In the genomic region with DNA sequence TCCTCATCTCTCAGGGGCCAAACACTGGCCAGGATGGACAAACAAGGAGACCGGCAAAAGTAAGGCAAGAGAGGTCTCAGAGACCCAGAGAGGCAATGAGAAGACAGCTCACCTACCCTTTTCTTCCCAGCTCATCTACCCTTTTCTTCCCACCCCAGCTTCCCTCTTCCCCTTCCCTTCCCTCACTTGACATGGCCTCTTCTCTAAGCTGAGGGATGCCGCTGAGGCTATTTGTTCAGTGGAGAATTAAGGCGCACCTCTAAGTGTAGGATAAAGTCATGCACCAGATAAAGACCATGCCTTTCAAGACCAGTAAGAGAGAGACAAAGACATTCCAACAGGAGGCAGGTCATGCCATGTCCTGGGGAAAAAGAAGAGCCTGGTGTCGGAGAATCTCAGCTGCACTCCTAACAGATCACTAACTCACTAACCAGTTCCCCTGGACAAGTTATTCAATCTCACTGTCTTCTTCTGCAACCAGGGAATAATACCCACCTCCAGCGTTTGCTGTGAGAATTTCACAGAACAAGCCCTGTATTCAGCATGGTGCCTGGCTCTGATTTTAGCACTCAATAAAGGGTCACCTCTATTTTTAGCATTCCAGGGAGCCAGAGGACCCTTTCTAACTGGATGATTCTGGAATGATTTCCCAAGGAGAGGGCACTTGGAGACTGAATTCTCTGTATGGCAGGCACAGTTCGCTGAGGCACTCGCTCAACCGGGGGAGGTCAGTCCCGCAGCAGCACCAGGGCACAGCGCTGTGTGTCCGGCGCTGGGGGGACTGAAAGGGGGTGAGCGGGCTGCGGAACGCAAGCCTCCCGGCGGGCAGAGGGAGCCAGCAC, we compare ENCODE assay signal across 8 cellular contexts. TPM values are rescaled to one million over a fixed set of nuclear protein-coding genes. Genes with fewer than 3 reads are reported as not detected.
DNase-seq lines count a peak whose midpoint lies in the region; ATAC-seq and TF ChIP-seq lines count a peak whose summit lies in the region.

No MANE protein-coding gene starts in this region.

- BruUV-seq in Caco-2 (replicated peaks; lab: Mats Ljungman, UMichigan) (TSS peak; percentile 10), Panc1 (replicated peaks; lab: Mats Ljungman, UMichigan) (no TSS peak)

- in situ Hi-C loops in Panc1 (cut with HindIII; ENCODE audit: low pct_unique_long_range_greater_than_20kb, low sequenced_read_pairs): no loop called here

- H3K4me2 ChIP-seq in osteoblast (ENCODE audit: insufficient read depth, low read length): peak overlapping the region; percentile 84

- peaks cover 6% of the 10 kb centered on the region for H4K20me1 ChIP-seq in osteoblast (ENCODE audit: insufficient read depth, low read length)

- H3K36me3 ChIP-seq in Caco-2 (ENCODE audit: control insufficient read depth, insufficient read depth, low read length) (no peaks in the 10 kb centered on the region; the same call in 1 of the 2 replicates), Panc1 (ENCODE audit: control insufficient read depth, insufficient read depth, low read length) (peaks cover 4% of the 10 kb centered on the region; the same call in 1 of the 2 replicates), osteoblast (ENCODE audit: insufficient read depth, low read length) (peaks cover 3% of the 10 kb centered on the region)

- peak overlapping the region; percentile 2 for H2AFZ ChIP-seq in osteoblast (ENCODE audit: low read length)

- peaks cover 14% of the 10 kb centered on the region for H3K4me1 Mint-ChIP-seq in Caco-2 (ENCODE audit: low read depth, unreplicated experiment)

- peaks cover 18% of the 10 kb centered on the region for H3K79me2 ChIP-seq in osteoblast (ENCODE audit: insufficient read depth, low read length)

- H3K4me3 Mint-ChIP-seq in Caco-2 (ENCODE audit: unreplicated experiment): no peak overlapping the region

- TF ChIP-seq CTCF in Caco-2 (IDR thresholded peaks at IDR 0.05; ENCODE audit: insufficient read depth in 1 of 2, low read depth in 1 of 2, low read length in 1 of 2, severe bottlenecking in 1 of 2, unreplicated experiment in 1 of 2): peak in 1 of 2 experiments; percentile 22
- no peak for TF ChIP-seq CTCF in Panc1 (IDR thresholded peaks at IDR 0.05)
- no peak for TF ChIP-seq CTCF in epithelial cell of proximal tubule (conservative IDR thresholded peaks at IDR 0.05; ENCODE audit: low read depth, low read length)
- no peak for TF ChIP-seq CTCF in osteoblast (IDR thresholded peaks at IDR 0.05; ENCODE audit: extremely low read depth, low read depth, low read length)

- intact Hi-C loops in Caco-2 (cut with micrococcal nuclease; ENCODE audit: unreplicated experiment) (loop anchor here (1.0 to 10.0 kb wide), 8 partner anchors 23 to 622 kb away; partner anchors contain the start of genes BABAM2, PPP1CB and RBKS), Panc1 (cut with micrococcal nuclease; ENCODE audit: unreplicated experiment) (loop anchor here (5.0 to 10.0 kb wide), 3 partner anchors 235 to 497 kb away; partner anchors contain the start of genes BABAM2 and RBKS)

- H3K9me3 ChIP-seq in Caco-2 (no peaks in the 10 kb centered on the region), Panc1 (ENCODE audit: control insufficient read depth, insufficient read depth, low read depth, low read length) (no peaks in the 10 kb centered on the region), osteoblast (ENCODE audit: low read depth, low read length) (no peaks in the 10 kb centered on the region)

- H3K4me3 ChIP-seq in Caco-2 (ENCODE audit: low read depth, low read length) (peak overlapping the region; percentile 69), Panc1 (ENCODE audit: low read depth in 2 of 2, low read length in 2 of 2) (peak overlapping the region; percentile 69 to 85), epithelial cell of proximal tubule (ENCODE audit: low read depth, low read length) (peak overlapping the region; percentile 77), osteoblast (ENCODE audit: insufficient read depth, low read length) (peak overlapping the region; percentile 90)

- CTCF ChIA-PET in Caco-2 (lab: Charles Lee) (interaction anchor here (0.6 kb wide), 1 partner anchor 514 kb away, joined by 4 read pairs; no protein-coding TSS in a partner anchor), Panc1 (lab: Charles Lee) (interaction anchor here (0.6 kb wide), 1 partner anchor 47 kb away, joined by 4 read pairs; no protein-coding TSS in a partner anchor)

- peak in 1 of 2 experiments; percentile 37 for DNase-seq in Caco-2
- DNase-seq in Panc1 (ENCODE audit: low read depth, low spot score): no peak
- no peak for DNase-seq in epithelial cell of proximal tubule (ENCODE audit: low read depth)
- peak; percentile 70 for DNase-seq in osteoblast (ENCODE audit: insufficient read length, low spot score, missing footprints)
- no peak for DNase-seq in HPDE6-E6E7 (ENCODE audit: extremely low spot score)
- DNase-seq in activated CD8-positive, alpha-beta memory T cell treated with anti-CD3 and anti-CD28 coated beads for 24 hours: no peak

- H3K27ac Mint-ChIP-seq in Caco-2 (ENCODE audit: unreplicated experiment): peak overlapping the region; percentile 89

- H3K27me3 Mint-ChIP-seq in Caco-2 (ENCODE audit: insufficient read depth, unreplicated experiment): no peaks in the 10 kb centered on the region

- no peaks in the 10 kb centered on the region for H3K9me3 Mint-ChIP-seq in Caco-2 (ENCODE audit: unreplicated experiment)

- H3K27me3 ChIP-seq in Caco-2 (replicated peaks; ENCODE audit: control insufficient read depth, insufficient read depth, low read length) (no peaks in the 10 kb centered on the region), Panc1 (ENCODE audit: control insufficient read depth, insufficient read depth, low read length) (no peaks in the 10 kb centered on the region), osteoblast (ENCODE audit: insufficient read depth, low read length) (no peaks in the 10 kb centered on the region)

- H3K36me3 Mint-ChIP-seq in Caco-2 (ENCODE audit: insufficient read depth, unreplicated experiment): peaks cover 25% of the 10 kb centered on the region

- H3K27ac ChIP-seq in Panc1 (ENCODE audit: low read length): peak overlapping the region; percentile 78
- H3K27ac ChIP-seq in osteoblast (ENCODE audit: low read depth, low read length): peak overlapping the region; percentile 96

- ATAC-seq in Panc1 (no peak), HG02852 (IDR thresholded peaks at IDR 0.05; ENCODE audit: unreplicated experiment) (no peak), HG02938 (IDR thresholded peaks at IDR 0.05; ENCODE audit: unreplicated experiment) (no peak)

- POLR2A ChIA-PET in Caco-2 (lab: Charles Lee): interaction anchor here (0.5 to 2.3 kb wide), 7 partner anchors 8 to 637 kb away, joined by 3 to 18 read pairs (median 4); no protein-coding TSS in a partner anchor
- POLR2A ChIA-PET in Panc1 (lab: Charles Lee): no interaction called here

- H3K4me1 ChIP-seq in Caco-2: peaks cover 25% of the 10 kb centered on the region
- peaks cover 11% of the 10 kb centered on the region for H3K4me1 ChIP-seq in Panc1 (ENCODE audit: control insufficient read depth, insufficient read depth, low read length)
- H3K4me1 ChIP-seq in osteoblast (ENCODE audit: insufficient read depth, low read length): peaks cover 29% of the 10 kb centered on the region

RNA-seq across cellular contexts. Expression of gene FOSL2, which starts 3.0 kb away (rescaled TPM):
- 64.6 and 70.7 TPM in 2 replicates for total RNA-seq in Caco-2 (2022)
- 29.0 TPM for total RNA-seq in Panc1 (2021; ENCODE audit: unreplicated experiment)
- polyA plus RNA-seq in Panc1 (2012; ENCODE audit: insufficient read length): 34.9 TPM
- total RNA-seq in epithelial cell of proximal tubule: 91.8 and 103 TPM in 2 replicates
- total RNA-seq in osteoblast: 64.5 and 86.9 TPM in 2 replicates
